Comparison of ENCODE assay signal across 18 cellular contexts in genomic region chr9:107592439-107592838, GRCh38.
"Had no signal": no experiment of that assay in that cellular context is flagged by ENCODE, and none has a peak within 500 bp of the region (broad histone marks: within the 10 kb centered on the region; RNA-seq: fewer than 3 reads in every experiment).

No MANE protein-coding gene starts in this region.

- H3K36me3 ChIP-seq: esophagus muscularis mucosa, gastroesophageal sphincter, heart right ventricle, left lung, lower lobe of right lung had no signal

- H3K4me3 ChIP-seq: coronary artery, dorsolateral prefrontal cortex, esophagus muscularis mucosa, gastroesophageal sphincter, heart right ventricle, left lung, lower lobe of right lung, mucosa of descending colon had no signal

- ATAC-seq: foreskin keratinocyte, gastroesophageal sphincter, heart right ventricle, left lung, left ventricle myocardium superior, lower lobe of right lung had no signal

- DNase-seq: dermis blood vessel endothelial cell; dorsolateral prefrontal cortex; effector CD4-positive, alpha-beta T cell; effector memory CD4-positive, alpha-beta T cell; foreskin keratinocyte; glutamatergic neuron; head of caudate nucleus; heart right ventricle; hippocampal formation; left colon; left lung; left ventricle myocardium superior; lower lobe of right lung; mesenchymal stem cell; mucosa of descending colon had no signal

- H3K27me3 ChIP-seq: dorsolateral prefrontal cortex, esophagus muscularis mucosa, gastroesophageal sphincter, heart right ventricle, left lung had no signal

- H3K4me1 ChIP-seq: foreskin keratinocyte, gastroesophageal sphincter had no signal

- H3K9me3 ChIP-seq: esophagus muscularis mucosa, gastroesophageal sphincter, heart right ventricle, left lung, lower lobe of right lung, mucosa of descending colon had no signal

- H3K27ac ChIP-seq: coronary artery, dorsolateral prefrontal cortex, esophagus muscularis mucosa, foreskin keratinocyte, gastroesophageal sphincter, heart right ventricle, left lung, lower lobe of right lung had no signal
